ENCODE assay signal across 9 cellular contexts in genomic region chr1:221715321-221716169, GRCh38. TPM values are rescaled to one million over a fixed set of nuclear protein-coding genes. Genes with fewer than 3 reads are reported as not detected.
A peak's percentile ranks its signal among the peaks of the same experiment; 100 is the strongest.
DNase-seq lines count a peak whose midpoint lies in the region; TF ChIP-seq lines count a peak whose summit lies in the region.
"Had no signal": no experiment of that assay in that cellular context is flagged by ENCODE, and none has a peak within 500 bp of the region (broad histone marks: within the 10 kb centered on the region; RNA-seq: fewer than 3 reads in every experiment).

No MANE protein-coding gene starts in this region.

- intact Hi-C loops in esophagus squamous epithelium (cut with DNase I) = no loop called here

- no peak overlapping the region for H3K9ac ChIP-seq in HUES64 (ENCODE audit: low read depth, low read length)

- H3K4me1 ChIP-seq in HUES64 (ENCODE audit: insufficient read depth, low read length) (peaks cover 53% of the 10 kb centered on the region), esophagus squamous epithelium (peaks cover 18 to 80% (median 35%) of the 10 kb centered on the region in 3 donors)

- H3K4me3 ChIP-seq in HUES64 (ENCODE audit: low read length) (no peak overlapping the region), esophagus squamous epithelium (no peak overlapping the region)
- H3K4me3 ChIP-seq: upper lobe of right lung had no signal

- TF ChIP-seq POLR2A in esophagus squamous epithelium (IDR thresholded peaks at IDR 0.05) = no peak

- WGBS in HUES64 = 0% methylated on average over 2 of the region's 2 CpGs
- 56 to 65% methylated on average over 2 of the region's 2 CpGs for WGBS in esophagus squamous epithelium, 2 donors

- no peak for DNase-seq in esophagus squamous epithelium (lab: John Stamatoyannopoulos, UW)
- DNase-seq in renal cortical epithelial cell (ENCODE audit: low read depth) = peak; percentile 87
- DNase-seq in stimulated activated CD4-positive, alpha-beta T cell treated with anti-CD3 and anti-CD28 coated beads, Interleukin-4, amount 100 ng/mL, for 24 hours = no peak
- no peak for DNase-seq in hippocampal formation (lab: John Stamatoyannopoulos, UW)
- no peak for DNase-seq in activated CD4-positive, alpha-beta T cell treated with anti-CD3 and anti-CD28 coated beads for 1 hour
- no peak for DNase-seq in HuH-7.5 (ENCODE audit: low spot score)
- DNase-seq: upper lobe of right lung had no signal

- peaks cover 6% of the 10 kb centered on the region; the same call in 1 of the 2 replicates for H3K9me3 ChIP-seq in HUES64 (ENCODE audit: insufficient read depth, low read depth, low read length)
- no peaks in the 10 kb centered on the region for H3K9me3 ChIP-seq in esophagus squamous epithelium
- H3K9me3 ChIP-seq: upper lobe of right lung had no signal

- no peak for TF ChIP-seq CTCF in esophagus squamous epithelium (IDR thresholded peaks at IDR 0.05)

- peaks cover 16% of the 10 kb centered on the region; the same call in 1 of the 2 replicates for H3K27me3 ChIP-seq in HUES64 (ENCODE audit: insufficient read depth, low read length)
- H3K27me3 ChIP-seq in esophagus squamous epithelium = no peaks in the 10 kb centered on the region
- H3K27me3 ChIP-seq: upper lobe of right lung had no signal

- no peaks in the 10 kb centered on the region for H3K36me3 ChIP-seq in HUES64 (ENCODE audit: insufficient read depth, low read length)
- no peaks in the 10 kb centered on the region for H3K36me3 ChIP-seq in esophagus squamous epithelium
- H3K36me3 ChIP-seq: upper lobe of right lung had no signal

- H3K27ac ChIP-seq in HUES64 (ENCODE audit: low read depth, low read length) = peak overlapping the region; percentile 72
- peak overlapping the region in 3 of 4 donors; percentile 62 to 78 (median 62) for H3K27ac ChIP-seq in esophagus squamous epithelium
- H3K27ac ChIP-seq: upper lobe of right lung had no signal

TF ChIP-seq in PFSK-1, 5 proteins besides CTCF, POLR2A, EP300 and RAD21:
- TF ChIP-seq FOXP2 (optimal IDR thresholded peaks at IDR 0.05; ENCODE audit: borderline replicate concordance, extremely low read depth, extremely low read length, insufficient read depth) (no peak), POLR2AphosphoS5 (IDR thresholded peaks at IDR 0.05; ENCODE audit: low read depth, low read length) (no peak), TAF1 (IDR thresholded peaks at IDR 0.05; ENCODE audit: borderline replicate concordance, insufficient read depth, low read length) (peak; percentile 5; the same call in 1 of the 2 replicates), SIN3A (IDR thresholded peaks at IDR 0.05; ENCODE audit: borderline replicate concordance, insufficient read depth, low read length) (peak; percentile 52; the same call in 1 of the 2 replicates), REST (IDR thresholded peaks at IDR 0.05; ENCODE audit: insufficient read depth in 1 of 2, low read depth in 2 of 2, low read length in 2 of 2) (no peak; a peak in 1 of 4 replicates)
TF ChIP-seq in PFSK-1: peak in this region for 2.

RNA-seq across cellular contexts. Expression of gene DUSP10, which starts 26.3 kb away (rescaled TPM):
- polyA plus RNA-seq in HUES64 (2013, experiment 1 of 2) = 2.5 TPM
- 2.2 TPM for polyA plus RNA-seq in HUES64 (2013, experiment 2 of 2)
- polyA plus RNA-seq in PFSK-1 (2012; ENCODE audit: insufficient read length, low read depth) = 8.6 TPM
- total RNA-seq in esophagus squamous epithelium (1 to 10 TPM; 1.4 to 7.4 (median 4.9) TPM), renal cortical epithelial cell (14.1 and 108 TPM in 2 replicates)
